3 cellular contexts compared by ENCODE assay signal in genomic region chr5:89004379-89004778, GRCh38.
"Had no signal": no experiment of that assay in that cellular context is flagged by ENCODE, and none has a peak within 500 bp of the region (broad histone marks: within the 10 kb centered on the region; RNA-seq: fewer than 3 reads in every experiment).

No MANE protein-coding gene starts in this region.

- DNase-seq: GDM1, GF-D8 had no signal

- H3K4me3 ChIP-seq: GM12878 had no signal

- ATAC-seq: GM12878 had no signal
